Comparison of ENCODE assay signal across 9 cellular contexts in the genomic region with DNA sequence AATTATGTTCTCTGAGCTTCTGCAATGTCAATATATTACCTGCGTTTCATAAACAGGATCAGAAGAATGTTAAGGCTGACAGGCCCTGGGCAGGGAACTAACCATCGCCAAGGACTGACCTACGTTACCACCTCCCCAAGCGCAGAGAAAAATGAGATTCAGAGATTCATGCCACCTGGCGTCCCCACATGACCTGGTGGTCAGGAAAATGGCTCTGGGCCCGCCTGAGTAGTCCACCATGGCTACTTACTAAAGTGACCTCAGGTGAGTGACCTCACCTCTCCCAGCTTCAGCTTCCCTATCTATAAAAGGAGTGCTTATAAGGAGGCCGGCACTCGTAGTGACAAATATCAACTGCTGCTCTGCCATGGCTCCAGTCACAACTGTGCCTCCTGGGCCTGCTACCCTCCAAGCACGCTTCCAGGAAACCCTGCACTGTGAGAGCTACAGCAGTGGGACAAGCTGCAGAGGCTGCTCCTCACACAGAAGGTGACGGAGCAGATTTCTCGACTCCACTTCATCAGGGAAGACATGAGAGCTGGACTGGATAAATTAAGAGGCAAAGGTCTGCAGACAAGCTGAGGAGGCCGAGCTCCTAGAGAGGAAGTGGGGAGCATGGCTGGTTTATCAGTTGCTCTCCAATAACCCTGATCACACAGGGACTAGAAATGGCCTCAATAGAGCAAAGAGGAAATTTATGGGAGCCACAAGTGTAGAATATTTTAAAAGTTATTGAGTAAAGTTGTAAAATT.
DNase-seq lines count a peak whose midpoint lies in the region; ATAC-seq and TF ChIP-seq lines count a peak whose summit lies in the region.
"Had no signal": no experiment of that assay in that cellular context is flagged by ENCODE, and none has a peak within 500 bp of the region (broad histone marks: within the 10 kb centered on the region; RNA-seq: fewer than 3 reads in every experiment).

No MANE protein-coding gene starts in this region.

- no peaks in the 10 kb centered on the region for H3K79me2 ChIP-seq in mesendoderm (ENCODE audit: control insufficient read depth, insufficient read depth, low read length)

- H3K4ac ChIP-seq in neuronal stem cell (ENCODE audit: low read length), result no peak overlapping the region
- H3K4ac ChIP-seq in mesendoderm (ENCODE audit: low read depth, low read length), result no peak overlapping the region

- H2BK12ac ChIP-seq in neuronal stem cell (ENCODE audit: low read length), result no peak overlapping the region

- H3K4me3 Mint-ChIP-seq in activated naive CD4-positive, alpha-beta T cell treated with anti-CD3 and anti-CD28 coated beads, Interleukin-2, amount 50 U/mL, for 24 hours, result no peak overlapping the region
- no peak overlapping the region for H3K4me3 Mint-ChIP-seq in activated naive CD4-positive, alpha-beta T cell treated with anti-CD3 and anti-CD28 coated beads, Interleukin-2, amount 10 ng/mL, durations not matched to agents 7 days and 5 days
- peak overlapping the region; percentile 12 for H3K4me3 Mint-ChIP-seq in T-helper 17 cell

- peaks cover 5% of the 10 kb centered on the region for H3K36me3 Mint-ChIP-seq in activated naive CD4-positive, alpha-beta T cell treated with anti-CD3 and anti-CD28 coated beads, Interleukin-2, amount 50 U/mL, for 24 hours
- H3K36me3 Mint-ChIP-seq in activated naive CD4-positive, alpha-beta T cell treated with anti-CD3 and anti-CD28 coated beads, Interleukin-2, amount 10 ng/mL, durations not matched to agents 7 days and 5 days, result peaks cover 8% of the 10 kb centered on the region
- no peaks in the 10 kb centered on the region for H3K36me3 Mint-ChIP-seq in T-helper 17 cell (ENCODE audit: low read depth)

- H2BK15ac ChIP-seq in neuronal stem cell (ENCODE audit: low read length) (no peak overlapping the region), mesendoderm (replicated peaks; ENCODE audit: low read depth) (no peak overlapping the region)

- no peak for ATAC-seq in T-helper 17 cell

- H3K9me3 ChIP-seq in T-helper 17 cell (ENCODE audit: control insufficient read depth, low read length, poor library complexity, severe bottlenecking) (no peaks in the 10 kb centered on the region), right atrium auricular region (no peaks in the 10 kb centered on the region), subcutaneous abdominal adipose tissue (ENCODE audit: control insufficient read depth in 5 of 5, low read length in 5 of 5) (no peaks in the 10 kb centered on the region), neuronal stem cell (replicated peaks in 1 of 2; ENCODE audit: control insufficient read depth in 2 of 2, insufficient read depth in 1 of 2, low read depth in 1 of 2, low read length in 2 of 2) (no peaks in the 10 kb centered on the region)
- H3K9me3 ChIP-seq: vagina had no signal

- H3K9me3 Mint-ChIP-seq in activated naive CD4-positive, alpha-beta T cell treated with anti-CD3 and anti-CD28 coated beads, Interleukin-2, amount 50 U/mL, for 24 hours, result no peaks in the 10 kb centered on the region
- H3K9me3 Mint-ChIP-seq in activated naive CD4-positive, alpha-beta T cell treated with anti-CD3 and anti-CD28 coated beads, Interleukin-2, amount 10 ng/mL, durations not matched to agents 7 days and 5 days, result no peaks in the 10 kb centered on the region

- H3K23ac ChIP-seq in neuronal stem cell (ENCODE audit: low read depth, low read length, poor library complexity), result no peak overlapping the region
- no peak overlapping the region for H3K23ac ChIP-seq in mesendoderm (ENCODE audit: low read length)

- H3K79me1 ChIP-seq in neuronal stem cell (ENCODE audit: low read depth, low read length) (no peaks in the 10 kb centered on the region), mesendoderm (ENCODE audit: low read length) (no peaks in the 10 kb centered on the region)

- H3K9ac ChIP-seq in subcutaneous abdominal adipose tissue (ENCODE audit: low read length in 5 of 5), result peak overlapping the region in 1 of 5 donors; percentile 14
- H3K9ac ChIP-seq in neuronal stem cell (ENCODE audit: low read depth, low read length, poor library complexity), result no peak overlapping the region
- H3K9ac ChIP-seq in mesendoderm (ENCODE audit: low read length), result no peak overlapping the region

- DNase-seq in activated naive CD4-positive, alpha-beta T cell treated with anti-CD3 and anti-CD28 coated beads, Interleukin-2, amount 10 ng/mL, durations not matched to agents 7 days and 5 days, result no peak
- no peak for DNase-seq in T-helper 17 cell
- no peak for DNase-seq in right atrium auricular region (ENCODE audit: low spot score)
- DNase-seq in CD1c-positive myeloid dendritic cell (ENCODE audit: extremely low spot score), result no peak
- DNase-seq in neuronal stem cell (ENCODE audit: low spot score), result no peak
- DNase-seq in mesendoderm, result no peak

- no peak overlapping the region for H4K91ac ChIP-seq in neuronal stem cell (ENCODE audit: low read depth, low read length, poor library complexity)

- peak overlapping the region; percentile 79 for H3K27ac Mint-ChIP-seq in activated naive CD4-positive, alpha-beta T cell treated with anti-CD3 and anti-CD28 coated beads, Interleukin-2, amount 50 U/mL, for 24 hours
- H3K27ac Mint-ChIP-seq in activated naive CD4-positive, alpha-beta T cell treated with anti-CD3 and anti-CD28 coated beads, Interleukin-2, amount 10 ng/mL, durations not matched to agents 7 days and 5 days, result no peak overlapping the region
- no peak overlapping the region for H3K27ac Mint-ChIP-seq in T-helper 17 cell

- no peaks in the 10 kb centered on the region for H3K27me3 Mint-ChIP-seq in activated naive CD4-positive, alpha-beta T cell treated with anti-CD3 and anti-CD28 coated beads, Interleukin-2, amount 50 U/mL, for 24 hours
- H3K27me3 Mint-ChIP-seq in activated naive CD4-positive, alpha-beta T cell treated with anti-CD3 and anti-CD28 coated beads, Interleukin-2, amount 10 ng/mL, durations not matched to agents 7 days and 5 days, result no peaks in the 10 kb centered on the region
- H3K27me3 Mint-ChIP-seq in T-helper 17 cell, result no peaks in the 10 kb centered on the region

- H4K8ac ChIP-seq in neuronal stem cell (ENCODE audit: low read depth, low read length) (no peak overlapping the region), mesendoderm (ENCODE audit: low read depth, low read length) (no peak overlapping the region)

- H3K4me2 ChIP-seq in neuronal stem cell (ENCODE audit: insufficient read depth, low read length, poor library complexity, severe bottlenecking), result no peak overlapping the region
- H3K4me2 ChIP-seq in mesendoderm (ENCODE audit: low read length), result no peak overlapping the region

- no peaks in the 10 kb centered on the region for H3K27me3 ChIP-seq in right atrium auricular region
- no peaks in the 10 kb centered on the region for H3K27me3 ChIP-seq in subcutaneous abdominal adipose tissue (ENCODE audit: control insufficient read depth in 5 of 5, insufficient read depth in 4 of 5, low read length in 5 of 5)
- H3K27me3 ChIP-seq in neuronal stem cell (ENCODE audit: control insufficient read depth in 3 of 3, insufficient read depth in 3 of 3, low read depth in 1 of 3, low read length in 3 of 3), result no peaks in the 10 kb centered on the region
- no peaks in the 10 kb centered on the region for H3K27me3 ChIP-seq in mesendoderm (ENCODE audit: insufficient read depth, low read length, poor library complexity)
- H3K27me3 ChIP-seq: vagina had no signal

- no peak overlapping the region for H3K4me3 ChIP-seq in right atrium auricular region
- no peak overlapping the region for H3K4me3 ChIP-seq in subcutaneous abdominal adipose tissue (ENCODE audit: low read depth in 1 of 5, low read length in 5 of 5)
- no peak overlapping the region for H3K4me3 ChIP-seq in neuronal stem cell (ENCODE audit: low read length in 2 of 2)
- no peak overlapping the region for H3K4me3 ChIP-seq in mesendoderm (ENCODE audit: low read length)
- H3K4me3 ChIP-seq: vagina had no signal

- H2BK5ac ChIP-seq in neuronal stem cell (ENCODE audit: low read length), result no peak overlapping the region
- no peak overlapping the region for H2BK5ac ChIP-seq in mesendoderm (ENCODE audit: low read length)

- H2AFZ ChIP-seq in neuronal stem cell (ENCODE audit: low read length), result no peak overlapping the region

- peaks cover 75% of the 10 kb centered on the region for H3K4me1 Mint-ChIP-seq in activated naive CD4-positive, alpha-beta T cell treated with anti-CD3 and anti-CD28 coated beads, Interleukin-2, amount 50 U/mL, for 24 hours
- H3K4me1 Mint-ChIP-seq in activated naive CD4-positive, alpha-beta T cell treated with anti-CD3 and anti-CD28 coated beads, Interleukin-2, amount 10 ng/mL, durations not matched to agents 7 days and 5 days, result peaks cover 34% of the 10 kb centered on the region
- peaks cover 38% of the 10 kb centered on the region for H3K4me1 Mint-ChIP-seq in T-helper 17 cell

- peak overlapping the region; percentile 23 to 30 for H3K27ac ChIP-seq in right atrium auricular region
- H3K27ac ChIP-seq in subcutaneous abdominal adipose tissue (ENCODE audit: low read depth, low read length), result peak overlapping the region; percentile 57
- no peak overlapping the region for H3K27ac ChIP-seq in neuronal stem cell (replicated peaks; ENCODE audit: low read length)
- H3K27ac ChIP-seq in mesendoderm (ENCODE audit: low read depth, low read length), result no peak overlapping the region
- H3K27ac ChIP-seq: vagina had no signal

- CTCF ChIA-PET in activated naive CD4-positive, alpha-beta T cell treated with anti-CD3 and anti-CD28 coated beads, Interleukin-2, amount 10 ng/mL, durations not matched to agents 7 days and 5 days (lab: Charles Lee), result interaction anchor here (0.6 to 8.2 kb wide), 12 partner anchors 8 to 183 kb away, joined by 3 to 63 read pairs (median 6); partner anchors contain the start of gene RNF216

- H3K4me1 ChIP-seq in right atrium auricular region, result peaks cover 0 to 69% of the 10 kb centered on the region in 2 donors
- H3K4me1 ChIP-seq in subcutaneous abdominal adipose tissue (ENCODE audit: control insufficient read depth in 5 of 5, insufficient read depth in 5 of 5, low read length in 5 of 5), result peaks cover 11 to 73% (median 59%) of the 10 kb centered on the region in 5 donors
- H3K4me1 ChIP-seq in neuronal stem cell (ENCODE audit: control insufficient read depth in 2 of 2, insufficient read depth in 1 of 2, low read depth in 1 of 2, low read length in 2 of 2), result peaks cover 16 to 35% of the 10 kb centered on the region in 2 donors
- no peaks in the 10 kb centered on the region for H3K4me1 ChIP-seq in mesendoderm (ENCODE audit: control insufficient read depth, low read depth, low read length)

- H3K36me3 ChIP-seq in right atrium auricular region (peaks cover 10% of the 10 kb centered on the region), subcutaneous abdominal adipose tissue (ENCODE audit: control insufficient read depth in 5 of 5, insufficient read depth in 5 of 5, low read length in 5 of 5) (peaks cover 0 to 2% (median 0%) of the 10 kb centered on the region in 5 donors), neuronal stem cell (replicated peaks in 1 of 2; ENCODE audit: control insufficient read depth in 2 of 2, insufficient read depth in 2 of 2, low read length in 2 of 2) (peaks cover 0 to 11% of the 10 kb centered on the region in 2 donors), mesendoderm (ENCODE audit: control insufficient read depth, insufficient read depth, low read length) (no peaks in the 10 kb centered on the region)
- H3K36me3 ChIP-seq: vagina had no signal

- peak; percentile 4 to 5 for TF ChIP-seq CTCF in right atrium auricular region (IDR thresholded peaks at IDR 0.05)

- H3K56ac ChIP-seq in mesendoderm (ENCODE audit: low read length), result no peak overlapping the region

- no CpG with 5 or more reads among the region's 12 CpGs for WGBS in neuronal stem cell (ENCODE audit: extremely low coverage in 2 of 2, insufficient read length in 2 of 2, insufficient replicate concordance in 1 of 2), 2 donors
- WGBS in mesendoderm (ENCODE audit: extremely low coverage, insufficient coverage, low lambda C conversion rate), result no CpG with 5 or more reads among the region's 12 CpGs

- no peak overlapping the region for H2BK120ac ChIP-seq in neuronal stem cell (ENCODE audit: low read depth, low read length)
- no peak overlapping the region for H2BK120ac ChIP-seq in mesendoderm (ENCODE audit: low read depth, low read length)

- H2AK5ac ChIP-seq in neuronal stem cell (ENCODE audit: low read depth, low read length), result no peak overlapping the region
- no peak overlapping the region for H2AK5ac ChIP-seq in mesendoderm (ENCODE audit: low read length)

- no peak overlapping the region for H3K14ac ChIP-seq in neuronal stem cell (ENCODE audit: low read length)

- no peak overlapping the region for H4K5ac ChIP-seq in mesendoderm (ENCODE audit: low read length)

- no peak overlapping the region for H3K18ac ChIP-seq in neuronal stem cell (ENCODE audit: low read length)
- no peak overlapping the region for H3K18ac ChIP-seq in mesendoderm (ENCODE audit: low read length)

Comparison
In these comparisons a context has a peak if more than half of its experiments do, and no peak if none do; other contexts are left out.
1. H3K27ac ChIP-seq: peak in right atrium auricular region (2 of 2) and subcutaneous abdominal adipose tissue (single experiment); none in neuronal stem cell (single experiment) and mesendoderm (single experiment).